ENCODE assay signal across 1 cellular context in the genomic region with DNA sequence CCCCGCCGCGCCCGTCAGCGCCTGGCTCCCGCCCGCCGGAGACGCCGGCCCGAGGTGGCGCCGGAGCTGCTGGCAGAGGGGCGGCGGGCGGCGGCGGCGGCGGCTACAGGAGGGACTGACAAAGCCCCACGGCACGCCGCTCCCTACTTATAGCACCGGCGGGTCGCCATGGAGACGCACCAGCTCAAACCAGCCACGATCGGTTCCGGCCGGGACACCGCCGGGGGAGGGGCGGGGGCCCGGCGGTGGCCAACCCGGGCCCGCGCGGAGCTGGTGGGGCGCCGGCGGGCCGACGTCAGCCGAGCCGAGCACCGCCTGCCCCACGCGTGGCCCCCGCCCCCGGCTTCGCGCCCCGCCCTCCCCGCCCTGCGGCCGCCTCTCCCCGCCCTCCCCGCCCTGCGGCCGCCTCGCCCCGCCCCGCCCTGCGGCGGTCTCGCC.
TF ChIP-seq lines count a peak whose summit lies in the region.

A gene (minus strand): TSS at position 120 of the 438 bp plus-strand sequence. CDS start 3,295 bp downstream, outside the sequence.

TF ChIP-seq in GM12878, 131 proteins besides CTCF, POLR2A, EP300 and RAD21 (continued from another document):
- TF ChIP-seq, protein P1, sequence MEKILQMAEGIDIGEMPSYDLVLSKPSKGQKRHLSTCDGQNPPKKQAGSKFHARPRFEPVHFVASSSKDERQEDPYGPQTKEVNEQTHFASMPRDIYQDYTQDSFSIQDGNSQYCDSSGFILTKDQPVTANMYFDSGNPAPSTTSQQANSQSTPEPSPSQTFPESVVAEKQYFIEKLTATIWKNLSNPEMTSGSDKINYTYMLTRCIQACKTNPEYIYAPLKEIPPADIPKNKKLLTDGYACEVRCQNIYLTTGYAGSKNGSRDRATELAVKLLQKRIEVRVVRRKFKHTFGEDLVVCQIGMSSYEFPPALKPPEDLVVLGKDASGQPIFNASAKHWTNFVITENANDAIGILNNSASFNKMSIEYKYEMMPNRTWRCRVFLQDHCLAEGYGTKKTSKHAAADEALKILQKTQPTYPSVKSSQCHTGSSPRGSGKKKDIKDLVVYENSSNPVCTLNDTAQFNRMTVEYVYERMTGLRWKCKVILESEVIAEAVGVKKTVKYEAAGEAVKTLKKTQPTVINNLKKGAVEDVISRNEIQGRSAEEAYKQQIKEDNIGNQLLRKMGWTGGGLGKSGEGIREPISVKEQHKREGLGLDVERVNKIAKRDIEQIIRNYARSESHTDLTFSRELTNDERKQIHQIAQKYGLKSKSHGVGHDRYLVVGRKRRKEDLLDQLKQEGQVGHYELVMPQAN (conservative IDR thresholded peaks at IDR 0.05): no peak; the same call in 1 of the 2 replicates
- TF ChIP-seq ETV6 (conservative IDR thresholded peaks at IDR 0.05 in 1 of 2, IDR thresholded peaks at IDR 0.05 in 1 of 2; ENCODE audit: borderline replicate concordance in 1 of 2, low read depth in 1 of 2) (no peak), PAX8 (IDR thresholded peaks at IDR 0.05) (no peak), RBBP5 (conservative IDR thresholded peaks at IDR 0.05) (no peak), ATF7 (IDR thresholded peaks at IDR 0.05; ENCODE audit: low read depth) (no peak), LARP7 (IDR thresholded peaks at IDR 0.05) (no peak; the same call in 1 of the 2 replicates), SMARCA5 (IDR thresholded peaks at IDR 0.05) (peak; percentile 84), CREM (IDR thresholded peaks at IDR 0.05; ENCODE audit: low read depth) (no peak), MTA3 (IDR thresholded peaks at IDR 0.05; ENCODE audit: borderline replicate concordance, low read length) (no peak), SMC3 (IDR thresholded peaks at IDR 0.05; ENCODE audit: borderline replicate concordance, low read length) (no peak), MXI1 (IDR thresholded peaks at IDR 0.05; ENCODE audit: low read depth, low read length) (no peak), RB1 (IDR thresholded peaks at IDR 0.05; ENCODE audit: borderline replicate concordance) (no peak), CBX3 (IDR thresholded peaks at IDR 0.05; ENCODE audit: borderline replicate concordance, low read depth) (no peak), FOS (IDR thresholded peaks at IDR 0.05; ENCODE audit: borderline replicate concordance, extremely low read depth, insufficient read length) (no peak), GABPA (IDR thresholded peaks at IDR 0.05; ENCODE audit: low read depth) (no peak), CHD1 (IDR thresholded peaks at IDR 0.05; ENCODE audit: low read depth, low read length) (no peak), CBX5 (IDR thresholded peaks at IDR 0.05; ENCODE audit: low read depth) (no peak)
- TF ChIP-seq, protein P2, sequence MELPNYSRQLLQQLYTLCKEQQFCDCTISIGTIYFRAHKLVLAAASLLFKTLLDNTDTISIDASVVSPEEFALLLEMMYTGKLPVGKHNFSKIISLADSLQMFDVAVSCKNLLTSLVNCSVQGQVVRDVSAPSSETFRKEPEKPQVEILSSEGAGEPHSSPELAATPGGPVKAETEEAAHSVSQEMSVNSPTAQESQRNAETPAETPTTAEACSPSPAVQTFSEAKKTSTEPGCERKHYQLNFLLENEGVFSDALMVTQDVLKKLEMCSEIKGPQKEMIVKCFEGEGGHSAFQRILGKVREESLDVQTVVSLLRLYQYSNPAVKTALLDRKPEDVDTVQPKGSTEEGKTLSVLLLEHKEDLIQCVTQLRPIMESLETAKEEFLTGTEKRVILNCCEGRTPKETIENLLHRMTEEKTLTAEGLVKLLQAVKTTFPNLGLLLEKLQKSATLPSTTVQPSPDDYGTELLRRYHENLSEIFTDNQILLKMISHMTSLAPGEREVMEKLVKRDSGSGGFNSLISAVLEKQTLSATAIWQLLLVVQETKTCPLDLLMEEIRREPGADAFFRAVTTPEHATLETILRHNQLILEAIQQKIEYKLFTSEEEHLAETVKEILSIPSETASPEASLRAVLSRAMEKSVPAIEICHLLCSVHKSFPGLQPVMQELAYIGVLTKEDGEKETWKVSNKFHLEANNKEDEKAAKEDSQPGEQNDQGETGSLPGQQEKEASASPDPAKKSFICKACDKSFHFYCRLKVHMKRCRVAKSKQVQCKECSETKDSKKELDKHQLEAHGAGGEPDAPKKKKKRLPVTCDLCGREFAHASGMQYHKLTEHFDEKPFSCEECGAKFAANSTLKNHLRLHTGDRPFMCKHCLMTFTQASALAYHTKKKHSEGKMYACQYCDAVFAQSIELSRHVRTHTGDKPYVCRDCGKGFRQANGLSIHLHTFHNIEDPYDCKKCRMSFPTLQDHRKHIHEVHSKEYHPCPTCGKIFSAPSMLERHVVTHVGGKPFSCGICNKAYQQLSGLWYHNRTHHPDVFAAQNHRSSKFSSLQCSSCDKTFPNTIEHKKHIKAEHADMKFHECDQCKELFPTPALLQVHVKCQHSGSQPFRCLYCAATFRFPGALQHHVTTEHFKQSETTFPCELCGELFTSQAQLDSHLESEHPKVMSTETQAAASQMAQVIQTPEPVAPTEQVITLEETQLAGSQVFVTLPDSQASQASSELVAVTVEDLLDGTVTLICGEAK (IDR thresholded peaks at IDR 0.05; ENCODE audit: borderline replicate concordance): no peak
- TF ChIP-seq, protein P3, sequence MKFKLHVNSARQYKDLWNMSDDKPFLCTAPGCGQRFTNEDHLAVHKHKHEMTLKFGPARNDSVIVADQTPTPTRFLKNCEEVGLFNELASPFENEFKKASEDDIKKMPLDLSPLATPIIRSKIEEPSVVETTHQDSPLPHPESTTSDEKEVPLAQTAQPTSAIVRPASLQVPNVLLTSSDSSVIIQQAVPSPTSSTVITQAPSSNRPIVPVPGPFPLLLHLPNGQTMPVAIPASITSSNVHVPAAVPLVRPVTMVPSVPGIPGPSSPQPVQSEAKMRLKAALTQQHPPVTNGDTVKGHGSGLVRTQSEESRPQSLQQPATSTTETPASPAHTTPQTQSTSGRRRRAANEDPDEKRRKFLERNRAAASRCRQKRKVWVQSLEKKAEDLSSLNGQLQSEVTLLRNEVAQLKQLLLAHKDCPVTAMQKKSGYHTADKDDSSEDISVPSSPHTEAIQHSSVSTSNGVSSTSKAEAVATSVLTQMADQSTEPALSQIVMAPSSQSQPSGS (IDR thresholded peaks at IDR 0.05; ENCODE audit: low read length): no peak
